24 cellular contexts compared by ENCODE assay signal in genomic region chr1:64499011-64499410, GRCh38. TPM values are rescaled to one million over a fixed set of nuclear protein-coding genes. Genes with fewer than 3 reads are reported as not detected.
"Had no signal": no experiment of that assay in that cellular context is flagged by ENCODE, and none has a peak within 500 bp of the region (broad histone marks: within the 10 kb centered on the region; RNA-seq: fewer than 3 reads in every experiment).

No MANE protein-coding gene starts in this region.

- H3K27ac ChIP-seq: KMS-11 had no signal

- ATAC-seq: HepG2, K562, SK-N-SH treated with all-trans-retinoic acid at 6 μM for 48 hours had no signal

- H3K9ac ChIP-seq: KMS-11 had no signal

- H3K4me1 Mint-ChIP-seq: IgD-negative memory B cell had no signal

- FAIRE-seq: HepG2, K562, RCC 7860 had no signal

- H3K27ac Mint-ChIP-seq: IgD-negative memory B cell had no signal

- DNase-seq: Kasumi-1, MM.1S, NCI-H1092 treated with DMSO at 0.1 percent for 48 hours, NCI-H1436, NCI-H187, NCI-H2029, NCI-H2081 treated with DMSO at 0.1 percent for 48 hours, NCI-H2171, NCI-H226, NCI-H446, NCI-H510A, NCI-H524 treated with DMSO at 0.1 percent for 48 hours, NCI-H69, NCI-H774, Right ventricle myocardium superior, RPMI8226, SIG-M5 had no signal

- H3K36me3 Mint-ChIP-seq: IgD-negative memory B cell had no signal

- H3K4me3 Mint-ChIP-seq: IgD-negative memory B cell had no signal

- H3K4me3 ChIP-seq: K562 had no signal

RNA-seq across cellular contexts. Expression of gene CACHD1, which starts 29.1 kb away (rescaled TPM):
- total RNA-seq: HT-29 had no signal
- polyA plus RNA-seq: HepG2, K562 had no signal
